Comparison of ENCODE assay signal across 22 cellular contexts in genomic region chr4:176882201-176882600, GRCh38.
DNase-seq lines count a peak whose midpoint lies in the region; ATAC-seq and TF ChIP-seq lines count a peak whose summit lies in the region.
"Had no signal": no experiment of that assay in that cellular context is flagged by ENCODE, and none has a peak within 500 bp of the region (broad histone marks: within the 10 kb centered on the region; RNA-seq: fewer than 3 reads in every experiment).

No MANE protein-coding gene starts in this region.

- H3K56ac ChIP-seq in IMR-90 (ENCODE audit: extremely low read depth, insufficient read depth, low read length), result no peak overlapping the region

- no peak for ATAC-seq in IMR-90 (ENCODE audit: low read depth)
- ATAC-seq in activated naive CD8-positive, alpha-beta T cell treated with anti-CD3 and anti-CD28 coated beads, Interleukin-2, amount 50 U/mL, for 24 hours, result no peak
- ATAC-seq: GM12878 had no signal

- no peak overlapping the region for H3K27ac Mint-ChIP-seq in CD14-positive monocyte
- H3K27ac Mint-ChIP-seq in activated naive CD8-positive, alpha-beta T cell treated with anti-CD3 and anti-CD28 coated beads, Interleukin-2, amount 50 U/mL, for 24 hours, result no peak overlapping the region
- H3K27ac Mint-ChIP-seq: CD4-positive, alpha-beta memory T cell; IgD-negative memory B cell had no signal

- no peaks in the 10 kb centered on the region for H3K36me3 Mint-ChIP-seq in CD14-positive monocyte
- no peaks in the 10 kb centered on the region for H3K36me3 Mint-ChIP-seq in activated naive CD8-positive, alpha-beta T cell treated with anti-CD3 and anti-CD28 coated beads, Interleukin-2, amount 50 U/mL, for 24 hours (ENCODE audit: low read depth)
- H3K36me3 Mint-ChIP-seq: CD4-positive, alpha-beta memory T cell; IgD-negative memory B cell had no signal

- H3K4me1 ChIP-seq in IMR-90 (ENCODE audit: control insufficient read depth, insufficient read depth, low read length) (peaks cover 9% of the 10 kb centered on the region), skeletal muscle satellite cell (ENCODE audit: control insufficient read depth, insufficient read depth, low read length) (peaks cover 42% of the 10 kb centered on the region)
- H3K4me1 ChIP-seq: BE2C, SJCRH30 had no signal

- H2AFZ ChIP-seq in IMR-90 (replicated peaks; ENCODE audit: low read length, poor library complexity), result no peak overlapping the region

- H3K4me3 Mint-ChIP-seq in CD14-positive monocyte, result no peak overlapping the region
- no peak overlapping the region for H3K4me3 Mint-ChIP-seq in activated naive CD8-positive, alpha-beta T cell treated with anti-CD3 and anti-CD28 coated beads, Interleukin-2, amount 50 U/mL, for 24 hours
- H3K4me3 Mint-ChIP-seq: CD4-positive, alpha-beta memory T cell; IgD-negative memory B cell had no signal

- H3K4me2 ChIP-seq in IMR-90 (ENCODE audit: low read depth, low read length) (no peak overlapping the region), skeletal muscle satellite cell (ENCODE audit: low read length) (peak overlapping the region; percentile 4)

- H2AK9ac ChIP-seq in IMR-90 (replicated peaks; ENCODE audit: low read depth, low read length, poor library complexity), result no peak overlapping the region

- no peaks in the 10 kb centered on the region for H4K20me1 ChIP-seq in IMR-90 (ENCODE audit: insufficient read depth, low read length)

- peak overlapping the region; percentile 66 for H2BK120ac ChIP-seq in IMR-90 (ENCODE audit: low read depth, low read length)

- H3K4me3 ChIP-seq in IMR-90 (ENCODE audit: insufficient read depth, low read depth, low read length) (no peak overlapping the region), skeletal muscle satellite cell (ENCODE audit: low read length) (no peak overlapping the region)
- H3K4me3 ChIP-seq: GM12878 had no signal

- peaks cover 0 to 9% of the 10 kb centered on the region in 2 experiments; a peak in 1 of 4 replicates for H3K79me1 ChIP-seq in IMR-90 (ENCODE audit: low read depth in 1 of 2, low read length in 2 of 2)

- H3K9ac ChIP-seq in IMR-90 (ENCODE audit: low read depth, low read length), result no peak overlapping the region
- H3K9ac ChIP-seq in skeletal muscle satellite cell (ENCODE audit: low read depth, low read length), result peak overlapping the region; percentile 78

- no peaks in the 10 kb centered on the region for H3K36me3 ChIP-seq in IMR-90 (ENCODE audit: control insufficient read depth, insufficient read depth, low read length)
- no peaks in the 10 kb centered on the region for H3K36me3 ChIP-seq in skeletal muscle satellite cell (ENCODE audit: insufficient read depth, low read length)
- H3K36me3 ChIP-seq: BE2C, SJCRH30 had no signal

- H3K27ac ChIP-seq in IMR-90 (ENCODE audit: insufficient read depth, low read length), result no peak overlapping the region

- in situ Hi-C loops in IMR-90 (cut with MboI; ENCODE audit: low sequenced_read_pairs), result no loop called here

- peak overlapping the region in 1 of 2 experiments; percentile 59; a peak in 2 of 4 replicates for H4K8ac ChIP-seq in IMR-90 (ENCODE audit: low read depth in 2 of 2, low read length in 2 of 2)

- no peak overlapping the region; the same call in 1 of the 2 replicates for H3K18ac ChIP-seq in IMR-90 (ENCODE audit: low read depth, low read length)

- no peaks in the 10 kb centered on the region; the same call in 1 of the 2 replicates for H3K9me1 ChIP-seq in IMR-90 (ENCODE audit: insufficient read depth, low read length)

- TF ChIP-seq CTCF in IMR-90 (conservative IDR thresholded peaks at IDR 0.05; ENCODE audit: low read depth, low read length), result no peak
- no peak for TF ChIP-seq CTCF in CD14-positive monocyte (IDR thresholded peaks at IDR 0.05)

- H3K9me3 ChIP-seq in IMR-90 (ENCODE audit: control insufficient read depth, insufficient read depth, low read length) (no peaks in the 10 kb centered on the region), skeletal muscle satellite cell (replicated peaks; ENCODE audit: low read length) (no peaks in the 10 kb centered on the region)
- H3K9me3 ChIP-seq: BE2C, SJCRH30 had no signal

- no peak overlapping the region; the same call in 1 of the 2 replicates for H4K5ac ChIP-seq in IMR-90 (ENCODE audit: low read depth, low read length)

- H4K91ac ChIP-seq in IMR-90 (ENCODE audit: insufficient read depth, low read depth, low read length), result peak overlapping the region; percentile 31; the same call in 1 of the 2 replicates

- no TSS peak for BruUV-seq in IMR-90 (replicated peaks; lab: Mats Ljungman, UMichigan)

- intact Hi-C loops in IMR-90 (cut with micrococcal nuclease), result loop anchor here (1.0 to 5.0 kb wide), 4 partner anchors 21 to 100 kb away; partner anchors contain the start of gene VEGFC
- intact Hi-C loops in CD14-positive monocyte (cut with micrococcal nuclease), result no loop called here

- H2AK5ac ChIP-seq in IMR-90 (ENCODE audit: low read depth, low read length), result peak overlapping the region; percentile 67; the same call in 1 of the 2 replicates

- no peaks in the 10 kb centered on the region for H3K4me1 Mint-ChIP-seq in CD14-positive monocyte
- no peaks in the 10 kb centered on the region for H3K4me1 Mint-ChIP-seq in activated naive CD8-positive, alpha-beta T cell treated with anti-CD3 and anti-CD28 coated beads, Interleukin-2, amount 50 U/mL, for 24 hours
- H3K4me1 Mint-ChIP-seq: CD4-positive, alpha-beta memory T cell; IgD-negative memory B cell had no signal

- no peaks in the 10 kb centered on the region for H3K27me3 Mint-ChIP-seq in CD14-positive monocyte (ENCODE audit: low read depth in 3 of 3)
- H3K27me3 Mint-ChIP-seq in activated naive CD8-positive, alpha-beta T cell treated with anti-CD3 and anti-CD28 coated beads, Interleukin-2, amount 50 U/mL, for 24 hours, result peaks cover 1% of the 10 kb centered on the region
- H3K27me3 Mint-ChIP-seq: CD4-positive, alpha-beta memory T cell; IgD-negative memory B cell had no signal

- H2BK5ac ChIP-seq in IMR-90 (ENCODE audit: low read depth, low read length, poor library complexity, severe bottlenecking), result no peak overlapping the region

- H3K23ac ChIP-seq in IMR-90 (ENCODE audit: low read depth, low read length), result peak overlapping the region; percentile 46; the same call in 1 of the 2 replicates

- H3K27me3 ChIP-seq in IMR-90 (ENCODE audit: control insufficient read depth, insufficient read depth, low read length) (no peaks in the 10 kb centered on the region), skeletal muscle satellite cell (ENCODE audit: control insufficient read depth, insufficient read depth, low read length) (no peaks in the 10 kb centered on the region)
- H3K27me3 ChIP-seq: BE2C, SJCRH30 had no signal

- no peak overlapping the region for H3K14ac ChIP-seq in IMR-90 (replicated peaks; ENCODE audit: low read depth, low read length)

- DNase-seq in EH (ENCODE audit: low read depth) (peak; percentile 40), IMR-90 (no peak), astrocyte of the hippocampus (ENCODE audit: low read depth, low spot score) (peak; percentile 4), CD14-positive monocyte (ENCODE audit: low spot score) (no peak)
- DNase-seq in stimulated activated CD4-positive, alpha-beta T cell treated with anti-CD3 and anti-CD28 coated beads, Interleukin-2, amount 100 ng/mL, for 48 hours, result no peak
- no peak for DNase-seq in activated naive CD8-positive, alpha-beta T cell treated with anti-CD3 and anti-CD28 coated beads, Interleukin-2, amount 50 U/mL, for 24 hours
- DNase-seq: BE2C; Calu3; CD4-positive, alpha-beta memory T cell; GDM1; GOT3; Kasumi-1; NCI-H1105; NCI-H1694 treated with DMSO at 0.1 percent for 48 hours; NCI-H2107; NCI-H345; NCI-H69; RPMI8226 had no signal

- H2BK15ac ChIP-seq in IMR-90 (ENCODE audit: low read depth, low read length), result peak overlapping the region; percentile 89; the same call in 1 of the 3 replicates

- TF ChIP-seq POLR2A in IMR-90 (IDR thresholded peaks at IDR 0.05; ENCODE audit: low read depth, low read length), result no peak

- H2BK20ac ChIP-seq in IMR-90 (ENCODE audit: low read depth, low read length), result peak overlapping the region; percentile 41; the same call in 1 of the 2 replicates

- POLR2A ChIA-PET in IMR-90 (lab: Charles Lee; ENCODE audit: unreplicated experiment), result no interaction called here

- H3K4ac ChIP-seq in IMR-90 (ENCODE audit: low read depth, low read length), result peak overlapping the region; percentile 48; the same call in 1 of the 2 replicates

- dilution Hi-C loops in IMR-90 (cut with HindIII; ENCODE audit: low sequenced_read_pairs, unreplicated experiment), result no loop called here

- TF ChIP-seq RAD21 in IMR-90 (IDR thresholded peaks at IDR 0.05; ENCODE audit: low read length), result no peak

- H3K9me3 Mint-ChIP-seq in CD14-positive monocyte, result peaks cover 0 to 4% (median 0%) of the 10 kb centered on the region in 7 donors
- H3K9me3 Mint-ChIP-seq in activated naive CD8-positive, alpha-beta T cell treated with anti-CD3 and anti-CD28 coated beads, Interleukin-2, amount 50 U/mL, for 24 hours, result peaks cover 3% of the 10 kb centered on the region

- WGBS in IMR-90 (ENCODE audit: extremely low coverage in 2 of 2, insufficient read length in 1 of 2), 2 experiments, result no CpG with 5 or more reads among the region's 2 CpGs

- CTCF ChIA-PET in IMR-90 (lab: Yijun Ruan, JAX), result interaction anchor here (1.9 kb wide), 1 partner anchor 165 kb away, joined by 5 read pairs; no protein-coding TSS in a partner anchor

TF ChIP-seq in IMR-90, 13 proteins besides CTCF, POLR2A, EP300 and RAD21 (continues in another document):
- no peak for TF ChIP-seq NFE2L2 (IDR thresholded peaks at IDR 0.05; ENCODE audit: low read depth, low read length)
- no peak for TF ChIP-seq USF2 (IDR thresholded peaks at IDR 0.05; ENCODE audit: low read depth, low read length)
- TF ChIP-seq MAZ (IDR thresholded peaks at IDR 0.05; ENCODE audit: borderline replicate concordance, low read depth, low read length), result no peak
- TF ChIP-seq BHLHE40 (IDR thresholded peaks at IDR 0.05; ENCODE audit: low read depth, low read length), result no peak
- no peak for TF ChIP-seq ELK1 (IDR thresholded peaks at IDR 0.05; ENCODE audit: borderline replicate concordance, low read depth, low read length)
- no peak for TF ChIP-seq FOS (IDR thresholded peaks at IDR 0.05; ENCODE audit: low read depth, low read length)

Comparison
In these comparisons a context has a peak if more than half of its experiments do, and no peak if none do; other contexts are left out.
1. DNase-seq: peak in EH (single experiment) and astrocyte of the hippocampus (single experiment); none in IMR-90 (single experiment), CD14-positive monocyte (single experiment), stimulated activated CD4-positive, alpha-beta T cell treated with anti-CD3 and anti-CD28 coated beads, Interleukin-2, amount 100 ng/mL, for 48 hours (0 of 2) and activated naive CD8-positive, alpha-beta T cell treated with anti-CD3 and anti-CD28 coated beads, Interleukin-2, amount 50 U/mL, for 24 hours (single experiment).